ENCODE assay signal across 12 cellular contexts in the genomic region with DNA sequence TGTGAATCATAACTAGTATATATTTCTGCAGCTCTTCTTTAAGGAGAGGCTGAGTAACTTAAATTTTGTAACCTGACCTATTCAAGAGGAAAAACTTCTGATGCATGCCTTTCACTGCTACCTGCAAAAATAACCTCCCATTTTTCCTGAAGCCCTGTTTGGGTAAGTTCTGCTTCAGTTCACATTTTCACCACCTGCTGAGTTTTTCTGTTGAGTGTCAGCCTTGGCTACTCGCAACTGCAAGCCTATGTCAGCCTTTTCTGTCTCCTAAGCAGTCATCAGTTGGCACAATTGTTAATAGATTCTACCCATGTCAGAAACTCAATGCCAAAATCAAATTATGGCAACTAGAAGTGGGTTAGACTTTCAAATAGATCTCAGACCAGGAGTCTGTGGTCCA. TPM values are rescaled to one million over a fixed set of nuclear protein-coding genes. Genes with fewer than 3 reads are reported as not detected.
DNase-seq lines count a peak whose midpoint lies in the region; ATAC-seq and TF ChIP-seq lines count a peak whose summit lies in the region.
"Had no signal": no experiment of that assay in that cellular context is flagged by ENCODE, and none has a peak within 500 bp of the region (broad histone marks: within the 10 kb centered on the region; RNA-seq: fewer than 3 reads in every experiment).

No MANE protein-coding gene starts in this region.

- ATAC-seq in natural killer cell treated with Interleukin-12 subunit alpha and Interleukin-12 subunit beta and Interleukin-15 and Interleukin-18, amount 100 ng/mL, for 72 hours = no peak
- ATAC-seq in natural killer cell = no peak
- peak; percentile 5 for ATAC-seq in foreskin keratinocyte

- H3K36me3 ChIP-seq in neuronal stem cell (replicated peaks in 1 of 2; ENCODE audit: control insufficient read depth in 2 of 2, insufficient read depth in 2 of 2, low read length in 2 of 2) = no peaks in the 10 kb centered on the region
- H3K36me3 ChIP-seq: SJSA1 had no signal

- no peak overlapping the region for H3K9ac ChIP-seq in neuronal stem cell (ENCODE audit: low read depth, low read length, poor library complexity)

- H3K14ac ChIP-seq in neuronal stem cell (ENCODE audit: low read length) = no peak overlapping the region

- TF ChIP-seq CTCF in natural killer cell (IDR thresholded peaks at IDR 0.05) = no peak
- TF ChIP-seq CTCF in foreskin keratinocyte (conservative IDR thresholded peaks at IDR 0.05) = no peak
- no peak for TF ChIP-seq CTCF in mesothelial cell of epicardium (IDR thresholded peaks at IDR 0.05; ENCODE audit: unreplicated experiment)

- no peak overlapping the region for H4K8ac ChIP-seq in neuronal stem cell (ENCODE audit: low read depth, low read length)

- H3K23ac ChIP-seq in neuronal stem cell (ENCODE audit: low read depth, low read length, poor library complexity) = no peak overlapping the region

- H3K9me3 Mint-ChIP-seq in natural killer cell treated with Interleukin-12 subunit alpha and Interleukin-12 subunit beta and Interleukin-15 and Interleukin-18, amount 100 ng/mL, for 72 hours = peaks cover 2% of the 10 kb centered on the region
- no peaks in the 10 kb centered on the region for H3K9me3 Mint-ChIP-seq in natural killer cell
- no peaks in the 10 kb centered on the region for H3K9me3 Mint-ChIP-seq in mesothelial cell of epicardium

- H3K27me3 ChIP-seq in foreskin keratinocyte (no peaks in the 10 kb centered on the region), neuronal stem cell (ENCODE audit: control insufficient read depth in 3 of 3, insufficient read depth in 3 of 3, low read depth in 1 of 3, low read length in 3 of 3) (no peaks in the 10 kb centered on the region)
- H3K27me3 ChIP-seq: SJSA1 had no signal

- no peak overlapping the region for H2BK12ac ChIP-seq in neuronal stem cell (ENCODE audit: low read length)

- H2AFZ ChIP-seq in neuronal stem cell (ENCODE audit: low read length) = no peak overlapping the region

- no peak overlapping the region for H2BK120ac ChIP-seq in neuronal stem cell (ENCODE audit: low read depth, low read length)

- no peaks in the 10 kb centered on the region for H3K79me1 ChIP-seq in neuronal stem cell (ENCODE audit: low read depth, low read length)

- no peak overlapping the region for H3K4me3 ChIP-seq in neuronal stem cell (ENCODE audit: low read length in 2 of 2)
- H3K4me3 ChIP-seq: SJSA1 had no signal

- H2BK15ac ChIP-seq in neuronal stem cell (ENCODE audit: low read length) = no peak overlapping the region

- no peak overlapping the region for H2AK5ac ChIP-seq in neuronal stem cell (ENCODE audit: low read depth, low read length)

- H3K4me2 ChIP-seq in neuronal stem cell (ENCODE audit: insufficient read depth, low read length, poor library complexity, severe bottlenecking) = no peak overlapping the region

- intact Hi-C loops in natural killer cell (cut with micrococcal nuclease) = no loop called here

- no peak overlapping the region for H2BK5ac ChIP-seq in neuronal stem cell (ENCODE audit: low read length)

- peak overlapping the region; percentile 99 for H3K27ac Mint-ChIP-seq in natural killer cell treated with Interleukin-12 subunit alpha and Interleukin-12 subunit beta and Interleukin-15 and Interleukin-18, amount 100 ng/mL, for 72 hours
- H3K27ac Mint-ChIP-seq in natural killer cell (peak overlapping the region in 1 of 2 donors; percentile 63), mesothelial cell of epicardium (no peak overlapping the region)

- H3K4me3 Mint-ChIP-seq in natural killer cell treated with Interleukin-12 subunit alpha and Interleukin-12 subunit beta and Interleukin-15 and Interleukin-18, amount 100 ng/mL, for 72 hours = peak overlapping the region; percentile 85
- no peak overlapping the region for H3K4me3 Mint-ChIP-seq in natural killer cell
- H3K4me3 Mint-ChIP-seq in mesothelial cell of epicardium = no peak overlapping the region

- H3K27ac ChIP-seq in foreskin keratinocyte = no peak overlapping the region
- H3K27ac ChIP-seq in neuronal stem cell (replicated peaks; ENCODE audit: low read length) = no peak overlapping the region
- H3K27ac ChIP-seq: SJSA1 had no signal

- H3K18ac ChIP-seq in neuronal stem cell (ENCODE audit: low read length) = no peak overlapping the region

- H3K36me3 Mint-ChIP-seq in natural killer cell treated with Interleukin-12 subunit alpha and Interleukin-12 subunit beta and Interleukin-15 and Interleukin-18, amount 100 ng/mL, for 72 hours = peaks cover 4% of the 10 kb centered on the region
- no peaks in the 10 kb centered on the region for H3K36me3 Mint-ChIP-seq in natural killer cell
- H3K36me3 Mint-ChIP-seq in mesothelial cell of epicardium = peaks cover under 1% of the 10 kb centered on the region

- no CpG with 5 or more reads among the region's 1 CpG for WGBS in neuronal stem cell (ENCODE audit: extremely low coverage in 2 of 2, insufficient read length in 2 of 2, insufficient replicate concordance in 1 of 2), 2 donors

- no peak for DNase-seq in natural killer cell treated with Interleukin-12 subunit alpha and Interleukin-12 subunit beta and Interleukin-15 and Interleukin-18, amount 100 ng/mL, for 72 hours (ENCODE audit: low spot score)
- DNase-seq in natural killer cell (no peak), NCI-H446 (lab: John Stamatoyannopoulos, UW) (peak; percentile 50 to 82), foreskin keratinocyte (no peak), NCI-H1048 (lab: John Stamatoyannopoulos, UW) (no peak), foreskin melanocyte (no peak), mesothelial cell of epicardium (ENCODE audit: low spot score in 2 of 2, unreplicated experiment in 2 of 2) (no peak), neuronal stem cell (ENCODE audit: low spot score) (no peak)
- DNase-seq: cerebellar nuclear complex; NCI-H510A treated with DMSO at 0.1 percent for 48 hours; stimulated activated CD4-positive, alpha-beta T cell treated with anti-CD3 and anti-CD28 coated beads, Interleukin-2, amount 100 ng/mL, for 48 hours had no signal

- no peaks in the 10 kb centered on the region for H3K9me3 ChIP-seq in neuronal stem cell (replicated peaks in 1 of 2; ENCODE audit: control insufficient read depth in 2 of 2, insufficient read depth in 1 of 2, low read depth in 1 of 2, low read length in 2 of 2)
- H3K9me3 ChIP-seq: SJSA1 had no signal

- H3K4me1 ChIP-seq in foreskin keratinocyte (no peaks in the 10 kb centered on the region), neuronal stem cell (ENCODE audit: control insufficient read depth in 2 of 2, insufficient read depth in 1 of 2, low read depth in 1 of 2, low read length in 2 of 2) (peaks cover 7 to 10% of the 10 kb centered on the region in 2 donors)

- no peak overlapping the region for H4K91ac ChIP-seq in neuronal stem cell (ENCODE audit: low read depth, low read length, poor library complexity)

- H3K4ac ChIP-seq in neuronal stem cell (ENCODE audit: low read length) = no peak overlapping the region

- peaks cover 79 to 94% of the 10 kb centered on the region in 2 donors for H3K4me1 Mint-ChIP-seq in natural killer cell treated with Interleukin-12 subunit alpha and Interleukin-12 subunit beta and Interleukin-15 and Interleukin-18, amount 100 ng/mL, for 72 hours (ENCODE audit: low read depth in 2 of 2)
- peaks cover 89 to 92% of the 10 kb centered on the region in 2 donors for H3K4me1 Mint-ChIP-seq in natural killer cell
- H3K4me1 Mint-ChIP-seq in mesothelial cell of epicardium = peaks cover 27% of the 10 kb centered on the region

- H3K27me3 Mint-ChIP-seq in natural killer cell treated with Interleukin-12 subunit alpha and Interleukin-12 subunit beta and Interleukin-15 and Interleukin-18, amount 100 ng/mL, for 72 hours = no peaks in the 10 kb centered on the region
- no peaks in the 10 kb centered on the region for H3K27me3 Mint-ChIP-seq in natural killer cell (ENCODE audit: low read depth in 2 of 2)
- H3K27me3 Mint-ChIP-seq in mesothelial cell of epicardium (ENCODE audit: low read depth) = no peaks in the 10 kb centered on the region

RNA-seq across cellular contexts. Expression of a gene that starts 8.2 kb away (rescaled TPM):
- total RNA-seq in natural killer cell treated with Interleukin-12 subunit alpha and Interleukin-12 subunit beta and Interleukin-15 and Interleukin-18, amount 100 ng/mL, for 72 hours = 100 to 1,000 TPM; 131 to 333 TPM
- total RNA-seq in natural killer cell = 10 to 100 TPM; 47.6 to 87.5 (median 76.3) TPM
- total RNA-seq in foreskin keratinocyte = 17.1 and 19.4 TPM in 2 replicates
- polyA plus RNA-seq in foreskin keratinocyte = 7.6 and 8.2 TPM in 2 replicates
- total RNA-seq in mesothelial cell of epicardium = 26.5 to 33.3 TPM (median 28.6 TPM) in 3 replicates
- polyA plus RNA-seq in neuronal stem cell (2013, experiment 1 of 2) = 13.5 TPM
- 13.8 TPM for polyA plus RNA-seq in neuronal stem cell (2013, experiment 2 of 2)

Comparison
In these comparisons a context has a peak if more than half of its experiments do, and no peak if none do; other contexts are left out.
1. DNase-seq: peak in NCI-H446 (2 of 2); none in natural killer cell treated with Interleukin-12 subunit alpha and Interleukin-12 subunit beta and Interleukin-15 and Interleukin-18, amount 100 ng/mL, for 72 hours (single experiment), natural killer cell (single experiment), foreskin keratinocyte (0 of 2), NCI-H1048 (single experiment), foreskin melanocyte (single experiment), mesothelial cell of epicardium (0 of 2) and neuronal stem cell (single experiment).